8 cellular contexts compared by ENCODE assay signal in the genomic region with DNA sequence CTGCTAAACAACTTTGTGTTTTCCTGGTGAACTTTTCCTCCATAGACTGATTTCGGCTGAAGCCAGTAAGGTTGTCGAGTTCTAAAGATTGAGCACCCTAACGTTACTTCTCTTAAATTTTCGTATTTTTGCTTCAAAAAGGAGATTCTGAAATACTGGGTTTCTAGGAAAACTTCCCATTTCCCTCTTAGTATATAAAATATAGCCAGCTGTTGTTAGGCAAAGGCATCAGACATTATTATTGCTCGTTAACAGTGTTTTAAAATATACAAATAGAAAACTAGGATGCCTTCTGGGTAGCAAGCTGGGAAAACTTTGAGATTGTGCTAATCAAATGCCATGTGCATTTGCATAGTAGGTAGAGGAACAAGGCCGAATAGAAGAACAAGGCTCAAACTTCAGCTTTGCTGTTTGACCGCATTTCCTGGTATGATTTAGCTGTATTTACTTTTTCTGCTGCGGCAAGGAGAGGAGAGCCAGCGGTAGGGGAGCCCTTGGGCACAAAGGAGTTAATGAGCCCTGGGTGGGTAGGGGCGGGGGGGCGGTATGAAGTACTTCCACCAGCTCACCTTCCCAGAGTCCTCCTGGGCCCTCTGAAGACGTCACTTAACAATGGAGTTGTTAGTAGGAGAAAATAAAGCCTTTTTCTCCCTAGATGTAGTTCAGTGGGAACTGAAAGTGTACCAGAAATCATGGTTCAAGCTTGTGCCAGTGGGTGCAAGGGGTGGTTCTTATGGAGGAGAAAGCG.
A peak's percentile ranks its signal among the peaks of the same experiment; 100 is the strongest.
DNase-seq lines count a peak whose midpoint lies in the region; ATAC-seq and TF ChIP-seq lines count a peak whose summit lies in the region.

No MANE protein-coding gene starts in this region.

- peak; percentile 48 for ATAC-seq in HG02798 (IDR thresholded peaks at IDR 0.05; ENCODE audit: poor library complexity, unreplicated experiment)

- DNase-seq in NCI-H526 (lab: John Stamatoyannopoulos, UW) (peak; percentile 75 to 88), colonic mucosa (peak; percentile 59), occipital lobe (lab: John Stamatoyannopoulos, UW) (no peak), SW 1271 (lab: John Stamatoyannopoulos, UW) (no peak)
- peak; percentile 35 for DNase-seq in stimulated activated CD8-positive, alpha-beta memory T cell treated with anti-CD3 and anti-CD28 coated beads, Interleukin-4, amount 100 ng/mL, for 48 hours
- DNase-seq in central memory CD4-positive, alpha-beta T cell = no peak

- H3K27ac ChIP-seq in colonic mucosa = peak overlapping the region; percentile 93

- H3K27me3 ChIP-seq in colonic mucosa = no peaks in the 10 kb centered on the region

- H3K36me3 ChIP-seq in colonic mucosa = no peaks in the 10 kb centered on the region

- no peaks in the 10 kb centered on the region for H3K9me3 ChIP-seq in colonic mucosa

- TF ChIP-seq CTCF in GM12875 (IDR thresholded peaks at IDR 0.05; ENCODE audit: borderline replicate concordance, insufficient read depth, low read depth, low read length) = 0 out of 2 replicates have a peak, but pooled peaks have one; percentile 11
- no peak for TF ChIP-seq CTCF in colonic mucosa (IDR thresholded peaks at IDR 0.05)

- peak overlapping the region; percentile 19 to 76 for H3K9ac ChIP-seq in colonic mucosa (ENCODE audit: low read depth in 2 of 2, low read length in 2 of 2)

- H3K4me3 ChIP-seq in GM12875 (ENCODE audit: low read depth, low read length) (no peak overlapping the region), colonic mucosa (no peak overlapping the region)

- intact Hi-C loops in colonic mucosa (cut with DNase I) = no loop called here

- peaks cover 23% of the 10 kb centered on the region for H3K4me1 ChIP-seq in colonic mucosa

Comparison
In these comparisons a context has a peak if more than half of its experiments do, and no peak if none do; other contexts are left out.
1. DNase-seq: peak in NCI-H526 (2 of 2), colonic mucosa (single experiment) and stimulated activated CD8-positive, alpha-beta memory T cell treated with anti-CD3 and anti-CD28 coated beads, Interleukin-4, amount 100 ng/mL, for 48 hours (single experiment); none in occipital lobe (single experiment), central memory CD4-positive, alpha-beta T cell (single experiment) and SW 1271 (0 of 2).